3 cellular contexts compared by ENCODE assay signal in genomic region chrX:47497274-47497673, GRCh38.
TF ChIP-seq lines count a peak whose summit lies in the region.

No MANE protein-coding gene starts in this region.

TF ChIP-seq in SK-N-SH, 30 proteins besides CTCF, POLR2A, EP300 and RAD21 (continued from another document):
- no peak for TF ChIP-seq PBX3 (IDR thresholded peaks at IDR 0.05)
TF ChIP-seq in SK-N-SH: peak in this region for 1.

TF ChIP-seq in SK-N-SH treated with all-trans-retinoic acid at 6 μM for 48 hours, 23 proteins besides CTCF, POLR2A, EP300 and RAD21:
- TF ChIP-seq CSRNP3 (CRISPR knock-in tag; IDR thresholded peaks at IDR 0.05) (no peak), RARB (CRISPR knock-in tag; IDR thresholded peaks at IDR 0.05) (no peak), ZNF565 (CRISPR knock-in tag; conservative IDR thresholded peaks at IDR 0.05; ENCODE audit: low read depth) (no peak), ESRRG (CRISPR knock-in tag; IDR thresholded peaks at IDR 0.05) (no peak)

TF ChIP-seq in H1, 55 proteins besides CTCF, POLR2A, EP300 and RAD21 (continued from another document):
- no peak for TF ChIP-seq ATF3 (IDR thresholded peaks at IDR 0.05; ENCODE audit: insufficient read depth, low read depth, low read length)
- no peak for TF ChIP-seq USF2 (IDR thresholded peaks at IDR 0.05; ENCODE audit: low read length)
- TF ChIP-seq RXRA (IDR thresholded peaks at IDR 0.05; ENCODE audit: insufficient read depth, low read depth, low read length): no peak
- TF ChIP-seq KDM1A (IDR thresholded peaks at IDR 0.05; ENCODE audit: borderline replicate concordance, low read length): no peak
- TF ChIP-seq ASH2L (IDR thresholded peaks at IDR 0.05; ENCODE audit: low read length): no peak
- no peak for TF ChIP-seq TAF1 (IDR thresholded peaks at IDR 0.05; ENCODE audit: low read depth, low read length)
- no peak for TF ChIP-seq CBX5 (IDR thresholded peaks at IDR 0.05; ENCODE audit: low read depth, low read length)
- TF ChIP-seq KDM4A (IDR thresholded peaks at IDR 0.05; ENCODE audit: low read depth, low read length, severe bottlenecking): no peak
- no peak for TF ChIP-seq CEBPB (IDR thresholded peaks at IDR 0.05; ENCODE audit: low read depth, low read length)
- TF ChIP-seq SUZ12 (IDR thresholded peaks at IDR 0.05; ENCODE audit: low read length): no peak
TF ChIP-seq in H1: peak in this region for 0.
